Comparison of ENCODE assay signal across 12 cellular contexts in genomic region chr4:103994059-103994458, GRCh38.
A peak's percentile ranks its signal among the peaks of the same experiment; 100 is the strongest.
DNase-seq lines count a peak whose midpoint lies in the region; ATAC-seq and TF ChIP-seq lines count a peak whose summit lies in the region.
"Had no signal": no experiment of that assay in that cellular context is flagged by ENCODE, and none has a peak within 500 bp of the region (broad histone marks: within the 10 kb centered on the region; RNA-seq: fewer than 3 reads in every experiment).

No MANE protein-coding gene starts in this region.

- H3K9me3 ChIP-seq in HEK293 (ENCODE audit: control insufficient read depth, insufficient read depth, low read depth, low read length) (no peaks in the 10 kb centered on the region), iPS DF 6.9 (ENCODE audit: control insufficient read depth, insufficient read depth, low read length) (no peaks in the 10 kb centered on the region)

- H3K27ac ChIP-seq in C4-2B (no peak overlapping the region), HEK293 (ENCODE audit: extremely low read depth, low read depth, low read length) (no peak overlapping the region), RWPE1 (no peak overlapping the region), iPS DF 6.9 (ENCODE audit: low read length) (no peak overlapping the region)

- DNase-seq in RWPE1 (ENCODE audit: low spot score) (no peak), iPS DF 6.9 (ENCODE audit: low read depth, low spot score) (peak; percentile 16), DMS153 treated with DMSO at 0.1 percent for 48 hours (lab: John Stamatoyannopoulos, UW; ENCODE audit: unreplicated experiment) (no peak)
- no peak for DNase-seq in central memory CD4-positive, alpha-beta T cell
- DNase-seq in activated CD4-positive, alpha-beta T cell treated with anti-CD3 and anti-CD28 coated beads for 48 hours, result no peak
- DNase-seq: activated CD4-positive, alpha-beta memory T cell treated with anti-CD3 and anti-CD28 coated beads, Interleukin-2, amount 10 ng/mL, durations not matched to agents 7 days and 5 days; MV-4-11; nucleus accumbens had no signal

- no peaks in the 10 kb centered on the region for H3K4me1 ChIP-seq in HEK293 (ENCODE audit: control insufficient read depth, insufficient read depth, low read length)
- H3K4me1 ChIP-seq in iPS DF 6.9 (ENCODE audit: control insufficient read depth, insufficient read depth, low read length), result peaks cover 1% of the 10 kb centered on the region; the same call in 1 of the 2 replicates

- CTCF ChIA-PET in HEK293 (lab: Yijun Ruan, JAX) (interaction anchor here (0.6 to 0.7 kb wide), 2 partner anchors 10 to 158 kb away, joined by 3 read pairs; no protein-coding TSS in a partner anchor), RWPE1 (lab: Yijun Ruan, JAX) (interaction anchor here (0.7 to 0.8 kb wide), 3 partner anchors 106 to 434 kb away, joined by 3 read pairs; no protein-coding TSS in a partner anchor)

- POLR2A ChIA-PET in HEK293 (lab: Yijun Ruan, JAX) (no interaction called here), RWPE1 (lab: Yijun Ruan, JAX; ENCODE audit: low non-redundant PET) (no interaction called here)

- H3K4me3 ChIP-seq in HEK293 (ENCODE audit: low read depth, low read length) (no peak overlapping the region), iPS DF 6.9 (ENCODE audit: low read length) (no peak overlapping the region)

- WGBS in iPS DF 6.9 (ENCODE audit: insufficient coverage, insufficient read length), result no CpG with 5 or more reads among the region's 1 CpG

- TF ChIP-seq CTCF in C4-2B (conservative IDR thresholded peaks at IDR 0.05), result peak; percentile 61
- TF ChIP-seq CTCF in HEK293 (tag by site-specific recombination; IDR thresholded peaks at IDR 0.05), result no peak
- TF ChIP-seq CTCF in RWPE1 (conservative IDR thresholded peaks at IDR 0.05; ENCODE audit: low read depth), result peak; percentile 34

- ATAC-seq in HG03280 (IDR thresholded peaks at IDR 0.05; ENCODE audit: unreplicated experiment), result no peak
- ATAC-seq: activated naive CD4-positive, alpha-beta T cell treated with anti-CD3 and anti-CD28 coated beads, Interleukin-2, amount 50 U/mL, for 72 hours had no signal

- H3K36me3 ChIP-seq in HEK293 (ENCODE audit: control insufficient read depth in 2 of 2, insufficient read depth in 1 of 2, low read length in 2 of 2) (no peaks in the 10 kb centered on the region), iPS DF 6.9 (ENCODE audit: control insufficient read depth, insufficient read depth, low read length) (no peaks in the 10 kb centered on the region)

- no peaks in the 10 kb centered on the region for H3K27me3 ChIP-seq in iPS DF 6.9 (ENCODE audit: control insufficient read depth, insufficient read depth, low read length)

TF ChIP-seq in HEK293, 187 proteins besides CTCF, POLR2A, EP300 and RAD21:
- TF ChIP-seq ZNF10 (tag by site-specific recombination; IDR thresholded peaks at IDR 0.05) (no peak), ZNF221 (tag by site-specific recombination; IDR thresholded peaks at IDR 0.05; ENCODE audit: borderline replicate concordance) (no peak), ATF2 (tag by site-specific recombination; IDR thresholded peaks at IDR 0.05; ENCODE audit: low read depth) (no peak), ZNF654 (tag by site-specific recombination; IDR thresholded peaks at IDR 0.05; ENCODE audit: low read depth) (peak; percentile 23; the same call in 1 of the 2 replicates)
